ENCODE assay signal across 8 cellular contexts in the genomic region with DNA sequence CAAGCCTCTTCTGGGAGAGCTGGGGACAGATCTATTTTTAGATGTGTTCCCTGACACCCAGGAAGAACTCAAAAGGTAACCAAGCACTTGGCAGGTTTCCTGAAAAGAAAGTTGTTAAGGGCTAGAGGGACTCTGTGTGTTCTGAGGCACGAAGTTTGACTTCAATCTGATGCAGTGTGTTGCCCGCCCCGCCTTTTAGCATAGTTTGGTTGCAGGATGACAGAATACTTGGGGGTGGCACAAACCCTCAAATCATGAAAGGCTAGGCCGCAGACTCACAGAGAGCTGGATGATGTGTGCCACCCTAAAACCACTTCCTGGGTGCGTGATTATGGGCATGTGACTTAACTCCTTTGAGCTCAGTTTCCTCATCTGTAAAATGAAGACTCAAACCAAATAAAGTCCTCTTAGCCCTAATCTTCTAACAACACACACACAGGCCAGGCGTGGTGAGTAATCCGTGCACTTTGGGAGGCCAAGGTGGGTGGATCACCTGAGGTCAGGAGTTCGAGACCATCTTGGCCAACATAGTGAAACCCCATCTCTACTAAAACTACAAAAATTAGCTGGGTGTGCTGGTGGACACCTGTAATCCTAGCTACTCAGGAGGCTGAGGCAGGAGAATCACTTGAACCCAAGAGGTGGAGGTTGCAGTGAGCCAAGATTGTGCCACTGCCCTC. TPM values are rescaled to one million over a fixed set of nuclear protein-coding genes. Genes with fewer than 3 reads are reported as not detected.
A peak's percentile ranks its signal among the peaks of the same experiment; 100 is the strongest.
DNase-seq lines count a peak whose midpoint lies in the region; ATAC-seq lines count a peak whose summit lies in the region.

No MANE protein-coding gene starts in this region.

- H3K27ac Mint-ChIP-seq in naive thymus-derived CD4-positive, alpha-beta T cell = peak overlapping the region; percentile 79 to 100 (median 96)
- peak overlapping the region; percentile 44 for H3K27ac Mint-ChIP-seq in stimulated activated memory B cell treated with anti-CD40 and anti-IgM and Interleukin-4, amounts not matched to agents 10 μg/mL and 1 μg/mL and 100 μg/mL, for 72 hours

- H3K9me3 Mint-ChIP-seq in naive thymus-derived CD4-positive, alpha-beta T cell = peaks cover 0 to under 1% (median 0%) of the 10 kb centered on the region in 11 donors
- no peaks in the 10 kb centered on the region for H3K9me3 Mint-ChIP-seq in stimulated activated memory B cell treated with anti-CD40 and anti-IgM and Interleukin-4, amounts not matched to agents 10 μg/mL and 1 μg/mL and 100 μg/mL, for 72 hours

- H3K27ac ChIP-seq in naive thymus-derived CD4-positive, alpha-beta T cell (ENCODE audit: low read depth, low read length) = peak overlapping the region; percentile 88

- H3K4me3 ChIP-seq in naive thymus-derived CD4-positive, alpha-beta T cell (ENCODE audit: low read length) = peak overlapping the region; percentile 3

- intact Hi-C loops in naive thymus-derived CD4-positive, alpha-beta T cell (cut with micrococcal nuclease) = loop anchor here (1.0 to 2.0 kb wide), 5 partner anchors 9 to 80 kb away; partner anchors contain the start of gene NDFIP1 (in 2 of the 2)

- H3K27me3 Mint-ChIP-seq in naive thymus-derived CD4-positive, alpha-beta T cell = no peaks in the 10 kb centered on the region
- H3K27me3 Mint-ChIP-seq in stimulated activated memory B cell treated with anti-CD40 and anti-IgM and Interleukin-4, amounts not matched to agents 10 μg/mL and 1 μg/mL and 100 μg/mL, for 72 hours = no peaks in the 10 kb centered on the region

- peak overlapping the region; percentile 49 to 85 (median 70) for H3K4me3 Mint-ChIP-seq in naive thymus-derived CD4-positive, alpha-beta T cell
- no peak overlapping the region for H3K4me3 Mint-ChIP-seq in stimulated activated memory B cell treated with anti-CD40 and anti-IgM and Interleukin-4, amounts not matched to agents 10 μg/mL and 1 μg/mL and 100 μg/mL, for 72 hours

- peak; percentile 85 for DNase-seq in SW480 (ENCODE audit: low spot score)
- DNase-seq in activated T-helper 1 cell treated with anti-CD3 and anti-CD28 coated beads, Interleukin-2, amount 50 U/mL, for 16 hours (ENCODE audit: low read depth in 1 of 2, low spot score in 1 of 2) = peak; percentile 44 to 60
- peak; percentile 33 to 96 (median 92) for DNase-seq in naive thymus-derived CD4-positive, alpha-beta T cell
- DNase-seq in AG08395 (ENCODE audit: low spot score) = no peak
- DNase-seq in EL = no peak

- POLR2A ChIA-PET in naive thymus-derived CD4-positive, alpha-beta T cell (lab: Charles Lee) = interaction anchor here (0.7 to 9.3 kb wide), 17 partner anchors 9 to 127 kb away, joined by 3 to 127 read pairs (median 5); partner anchors contain the start of genes GNPDA1, NDFIP1 and RNF14

- H3K9me3 ChIP-seq in naive thymus-derived CD4-positive, alpha-beta T cell (ENCODE audit: control insufficient read depth in 2 of 3, low read length in 3 of 3) = no peaks in the 10 kb centered on the region

- H3K27me3 ChIP-seq in naive thymus-derived CD4-positive, alpha-beta T cell (ENCODE audit: control insufficient read depth in 2 of 2, insufficient read depth in 2 of 2, low read length in 2 of 2) = no peaks in the 10 kb centered on the region

- peaks cover 22 to 66% of the 10 kb centered on the region in 2 donors for H3K4me1 ChIP-seq in naive thymus-derived CD4-positive, alpha-beta T cell (ENCODE audit: control insufficient read depth in 2 of 2, insufficient read depth in 2 of 2, low read length in 2 of 2)

- ATAC-seq in naive thymus-derived CD4-positive, alpha-beta T cell = peak; percentile 97
- peak; percentile 80 for ATAC-seq in stimulated activated memory B cell treated with anti-CD40 and anti-IgM and Interleukin-4, amounts not matched to agents 10 μg/mL and 1 μg/mL and 100 μg/mL, for 72 hours
- ATAC-seq in GM21381 (IDR thresholded peaks at IDR 0.05; ENCODE audit: unreplicated experiment) (no peak), GM19023 (IDR thresholded peaks at IDR 0.05; ENCODE audit: unreplicated experiment) (no peak)

- H3K4me1 Mint-ChIP-seq in naive thymus-derived CD4-positive, alpha-beta T cell = peaks cover 25 to 97% (median 80%) of the 10 kb centered on the region in 7 donors
- H3K4me1 Mint-ChIP-seq in stimulated activated memory B cell treated with anti-CD40 and anti-IgM and Interleukin-4, amounts not matched to agents 10 μg/mL and 1 μg/mL and 100 μg/mL, for 72 hours = peaks cover 12% of the 10 kb centered on the region

- H3K36me3 Mint-ChIP-seq in naive thymus-derived CD4-positive, alpha-beta T cell = peaks cover 0 to 3% (median 0%) of the 10 kb centered on the region in 5 donors
- H3K36me3 Mint-ChIP-seq in stimulated activated memory B cell treated with anti-CD40 and anti-IgM and Interleukin-4, amounts not matched to agents 10 μg/mL and 1 μg/mL and 100 μg/mL, for 72 hours = no peaks in the 10 kb centered on the region

- no peaks in the 10 kb centered on the region for H3K36me3 ChIP-seq in naive thymus-derived CD4-positive, alpha-beta T cell (ENCODE audit: control insufficient read depth in 2 of 3, insufficient read depth in 3 of 3, low read length in 3 of 3)

- CTCF ChIA-PET in naive thymus-derived CD4-positive, alpha-beta T cell (lab: Charles Lee) = interaction anchor here (0.5 to 3.9 kb wide), 10 partner anchors 9 to 104 kb away, joined by 3 to 20 read pairs (median 4); partner anchors contain the start of genes GNPDA1 and NDFIP1

RNA-seq across cellular contexts. Expression of gene NDFIP1, which starts 12.8 kb away (rescaled TPM):
- 100 to 1,000 TPM in 2 of 5 experiments, 10 to 100 TPM in 3; 53.0 to 136 (median 95.5) TPM for total RNA-seq in naive thymus-derived CD4-positive, alpha-beta T cell
- polyA plus RNA-seq in naive thymus-derived CD4-positive, alpha-beta T cell = 100 to 1,000 TPM in 1 of 2 donors, 10 to 100 TPM in 1; 99.3 to 101 TPM

Comparison
In these comparisons a context has a peak if more than half of its experiments do, and no peak if none do; other contexts are left out.
1. DNase-seq: peak in SW480 (single experiment), activated T-helper 1 cell treated with anti-CD3 and anti-CD28 coated beads, Interleukin-2, amount 50 U/mL, for 16 hours (2 of 2) and naive thymus-derived CD4-positive, alpha-beta T cell (9 of 9); none in AG08395 (single experiment) and EL (single experiment).
2. ATAC-seq: peak in naive thymus-derived CD4-positive, alpha-beta T cell (single experiment) and stimulated activated memory B cell treated with anti-CD40 and anti-IgM and Interleukin-4, amounts not matched to agents 10 μg/mL and 1 μg/mL and 100 μg/mL, for 72 hours (single experiment); none in GM21381 (single experiment) and GM19023 (single experiment).